In genomic region chr1:200983035-200983561, GRCh38 we compare ENCODE assay signal across 2 cellular contexts.
TF ChIP-seq lines count a peak whose summit lies in the region.

No MANE protein-coding gene starts in this region.

TF ChIP-seq in HEK293, 187 proteins besides CTCF, POLR2A, EP300 and RAD21:
- TF ChIP-seq, protein P1, sequence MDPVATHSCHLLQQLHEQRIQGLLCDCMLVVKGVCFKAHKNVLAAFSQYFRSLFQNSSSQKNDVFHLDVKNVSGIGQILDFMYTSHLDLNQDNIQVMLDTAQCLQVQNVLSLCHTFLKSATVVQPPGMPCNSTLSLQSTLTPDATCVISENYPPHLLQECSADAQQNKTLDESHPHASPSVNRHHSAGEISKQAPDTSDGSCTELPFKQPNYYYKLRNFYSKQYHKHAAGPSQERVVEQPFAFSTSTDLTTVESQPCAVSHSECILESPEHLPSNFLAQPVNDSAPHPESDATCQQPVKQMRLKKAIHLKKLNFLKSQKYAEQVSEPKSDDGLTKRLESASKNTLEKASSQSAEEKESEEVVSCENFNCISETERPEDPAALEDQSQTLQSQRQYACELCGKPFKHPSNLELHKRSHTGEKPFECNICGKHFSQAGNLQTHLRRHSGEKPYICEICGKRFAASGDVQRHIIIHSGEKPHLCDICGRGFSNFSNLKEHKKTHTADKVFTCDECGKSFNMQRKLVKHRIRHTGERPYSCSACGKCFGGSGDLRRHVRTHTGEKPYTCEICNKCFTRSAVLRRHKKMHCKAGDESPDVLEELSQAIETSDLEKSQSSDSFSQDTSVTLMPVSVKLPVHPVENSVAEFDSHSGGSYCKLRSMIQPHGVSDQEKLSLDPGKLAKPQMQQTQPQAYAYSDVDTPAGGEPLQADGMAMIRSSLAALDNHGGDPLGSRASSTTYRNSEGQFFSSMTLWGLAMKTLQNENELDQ (tag by site-specific recombination; IDR thresholded peaks at IDR 0.05; ENCODE audit: low read depth), result no peak
- TF ChIP-seq, protein P2, sequence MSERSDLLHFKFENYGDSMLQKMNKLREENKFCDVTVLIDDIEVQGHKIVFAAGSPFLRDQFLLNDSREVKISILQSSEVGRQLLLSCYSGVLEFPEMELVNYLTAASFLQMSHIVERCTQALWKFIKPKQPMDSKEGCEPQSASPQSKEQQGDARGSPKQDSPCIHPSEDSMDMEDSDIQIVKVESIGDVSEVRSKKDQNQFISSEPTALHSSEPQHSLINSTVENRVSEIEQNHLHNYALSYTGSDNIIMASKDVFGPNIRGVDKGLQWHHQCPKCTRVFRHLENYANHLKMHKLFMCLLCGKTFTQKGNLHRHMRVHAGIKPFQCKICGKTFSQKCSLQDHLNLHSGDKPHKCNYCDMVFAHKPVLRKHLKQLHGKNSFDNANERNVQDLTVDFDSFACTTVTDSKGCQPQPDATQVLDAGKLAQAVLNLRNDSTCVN (tag by site-specific recombination; optimal IDR thresholded peaks at IDR 0.05), result no peak
- TF ChIP-seq ZFHX2 (tag by site-specific recombination; conservative IDR thresholded peaks at IDR 0.05) (peak; percentile 50), BCL11B (tag by site-specific recombination; IDR thresholded peaks at IDR 0.05; ENCODE audit: low read depth) (no peak), ZNF157 (tag by site-specific recombination; IDR thresholded peaks at IDR 0.05) (no peak), EGR2 (tag by site-specific recombination; IDR thresholded peaks at IDR 0.05; ENCODE audit: low read depth) (peak; percentile 74), ZNF837 (tag by site-specific recombination; IDR thresholded peaks at IDR 0.05) (no peak), ZNF335 (tag by site-specific recombination; conservative IDR thresholded peaks at IDR 0.05) (no peak), ZNF280C (tag by site-specific recombination; IDR thresholded peaks at IDR 0.05) (no peak), GLI2 (tag by site-specific recombination; IDR thresholded peaks at IDR 0.05; ENCODE audit: borderline replicate concordance, low read depth) (no peak), ZNF843 (tag by site-specific recombination; IDR thresholded peaks at IDR 0.05) (no peak)

TF ChIP-seq in H1, 55 proteins besides CTCF, POLR2A, EP300 and RAD21:
- TF ChIP-seq ATF2 (IDR thresholded peaks at IDR 0.05; ENCODE audit: low read length) (no peak), TEAD4 (IDR thresholded peaks at IDR 0.05; ENCODE audit: low read depth, low read length) (no peak), SP1 (IDR thresholded peaks at IDR 0.05; ENCODE audit: low read depth, low read length) (no peak)
TF ChIP-seq in H1: peak in this region for 0.
